Comparison of ENCODE assay signal across 9 cellular contexts in genomic region chr2:188291142-188291616, GRCh38. TPM values are rescaled to one million over a fixed set of nuclear protein-coding genes. Genes with fewer than 3 reads are reported as not detected.
DNase-seq lines count a peak whose midpoint lies in the region; ATAC-seq and TF ChIP-seq lines count a peak whose summit lies in the region.
"Had no signal": no experiment of that assay in that cellular context is flagged by ENCODE, and none has a peak within 500 bp of the region (broad histone marks: within the 10 kb centered on the region; RNA-seq: fewer than 3 reads in every experiment).

No MANE protein-coding gene starts in this region.

- no peaks in the 10 kb centered on the region for H3K9me3 ChIP-seq in mucosa of descending colon

- H3K4me3 Mint-ChIP-seq in dendritic cell treated with granulocyte-macrophage colony-stimulating factor and Interleukin-4, amounts not matched to agents 40 ng/mL and 50 ng/mL, for 4 days = peak overlapping the region; percentile 49
- H3K4me3 Mint-ChIP-seq: activated B cell treated with CpG ODN at 0.5 μM for 24 hours had no signal

- H3K4me3 ChIP-seq in KMS-11 (IDR thresholded peaks at IDR 0.05; ENCODE audit: insufficient read depth, low read depth, low read length) (peak overlapping the region; percentile 64), mucosa of descending colon (peak overlapping the region; percentile 46)

- H3K27me3 ChIP-seq in KMS-11 (ENCODE audit: insufficient read depth, low read depth) = no peaks in the 10 kb centered on the region

- H4K20me1 ChIP-seq in KMS-11 (ENCODE audit: insufficient read depth) = no peaks in the 10 kb centered on the region

- H3K9ac ChIP-seq in KMS-11 = peak overlapping the region; percentile 55; the same call in 1 of the 2 replicates

- peaks cover 9% of the 10 kb centered on the region for H3K4me1 ChIP-seq in KMS-11 (ENCODE audit: low read depth, poor library complexity, severe bottlenecking)
- H3K4me1 ChIP-seq in mucosa of descending colon (ENCODE audit: low read depth) = peaks cover 6% of the 10 kb centered on the region

- intact Hi-C loops in dendritic cell treated with granulocyte-macrophage colony-stimulating factor and Interleukin-4, amounts not matched to agents 40 ng/mL and 50 ng/mL, for 4 days (cut with micrococcal nuclease) = no loop called here
- intact Hi-C loops in mucosa of descending colon (cut with DNase I, micrococcal nuclease) = no loop called here

- TF ChIP-seq CTCF in KMS-11 (conservative IDR thresholded peaks at IDR 0.05; ENCODE audit: low read depth, low read length) (no peak), mucosa of descending colon (IDR thresholded peaks at IDR 0.05) (no peak)

- no peak overlapping the region for H3K27ac Mint-ChIP-seq in dendritic cell treated with granulocyte-macrophage colony-stimulating factor and Interleukin-4, amounts not matched to agents 40 ng/mL and 50 ng/mL, for 4 days
- H3K27ac Mint-ChIP-seq: activated B cell treated with CpG ODN at 0.5 μM for 24 hours had no signal

- peak overlapping the region; percentile 32; the same call in 1 of the 2 replicates for H3K27ac ChIP-seq in KMS-11

- H3K4me1 Mint-ChIP-seq in dendritic cell treated with granulocyte-macrophage colony-stimulating factor and Interleukin-4, amounts not matched to agents 40 ng/mL and 50 ng/mL, for 4 days (ENCODE audit: low read depth) = peaks cover 17% of the 10 kb centered on the region
- H3K4me1 Mint-ChIP-seq: activated B cell treated with CpG ODN at 0.5 μM for 24 hours had no signal

- peaks cover 7% of the 10 kb centered on the region; the same call in 1 of the 2 replicates for H3K79me2 ChIP-seq in KMS-11 (ENCODE audit: insufficient read depth, low read depth)

- H3K36me3 Mint-ChIP-seq in dendritic cell treated with granulocyte-macrophage colony-stimulating factor and Interleukin-4, amounts not matched to agents 40 ng/mL and 50 ng/mL, for 4 days (ENCODE audit: low read depth) = no peaks in the 10 kb centered on the region

- DNase-seq in ACHN (peak; percentile 61), mucosa of descending colon (peak in 1 of 3 donors; percentile 18), NCI-H1436 (lab: John Stamatoyannopoulos, UW) (no peak), SKM-1 (lab: John Stamatoyannopoulos, UW; ENCODE audit: unreplicated experiment) (no peak)
- DNase-seq in stimulated activated CD4-positive, alpha-beta T cell treated with anti-CD3 and anti-CD28 coated beads, Interleukin-1b, Interleukin-23, amount 100 ng/mL, for 48 hours = no peak
- DNase-seq: activated B cell treated with CpG ODN at 0.5 μM for 24 hours had no signal

- H3K36me3 ChIP-seq in KMS-11 (ENCODE audit: insufficient read depth) = no peaks in the 10 kb centered on the region
- H3K36me3 ChIP-seq in mucosa of descending colon (ENCODE audit: low read depth) = no peaks in the 10 kb centered on the region

- H3K9me3 Mint-ChIP-seq in dendritic cell treated with granulocyte-macrophage colony-stimulating factor and Interleukin-4, amounts not matched to agents 40 ng/mL and 50 ng/mL, for 4 days = peaks cover 3% of the 10 kb centered on the region

- in situ Hi-C loops in ACHN (cut with HindIII; ENCODE audit: low pct_ligation_motif_present, low pct_unique_long_range_greater_than_20kb, low sequenced_read_pairs) = no loop called here

- peak overlapping the region; percentile 41 for H3K4me2 ChIP-seq in KMS-11

- ATAC-seq in mucosa of descending colon (no peak), HG03457 (IDR thresholded peaks at IDR 0.05; ENCODE audit: unreplicated experiment) (no peak)

- H2AFZ ChIP-seq in KMS-11 (ENCODE audit: low read depth) = peak overlapping the region; percentile 83

- peaks cover 43% of the 10 kb centered on the region for H3K27me3 Mint-ChIP-seq in dendritic cell treated with granulocyte-macrophage colony-stimulating factor and Interleukin-4, amounts not matched to agents 40 ng/mL and 50 ng/mL, for 4 days

RNA-seq across cellular contexts. Expression of gene GULP1, which starts 0.5 kb away (rescaled TPM):
- total RNA-seq in mucosa of descending colon = 10 to 100 TPM in 2 of 3 donors, 1 to 10 TPM in 1; 9.0 to 35.7 (median 15.1) TPM
- total RNA-seq: activated B cell treated with CpG ODN at 0.5 μM for 24 hours had no signal
